ENCODE assay signal across 17 cellular contexts in genomic region chr15:79606831-79607355, GRCh38.
A peak's percentile ranks its signal among the peaks of the same experiment; 100 is the strongest.
DNase-seq lines count a peak whose midpoint lies in the region; TF ChIP-seq lines count a peak whose summit lies in the region.
"Had no signal": no experiment of that assay in that cellular context is flagged by ENCODE, and none has a peak within 500 bp of the region (broad histone marks: within the 10 kb centered on the region; RNA-seq: fewer than 3 reads in every experiment).

No MANE protein-coding gene starts in this region.

- H3K27me3 Mint-ChIP-seq in osteocyte (ENCODE audit: unreplicated experiment): peaks cover 16% of the 10 kb centered on the region
- H3K27me3 Mint-ChIP-seq: CD4-positive, CD25-positive, alpha-beta regulatory T cell had no signal

- H3K79me2 ChIP-seq in mesendoderm (ENCODE audit: control insufficient read depth, insufficient read depth, low read length): no peaks in the 10 kb centered on the region

- H3K4me2 ChIP-seq in mesendoderm (ENCODE audit: low read length): no peak overlapping the region
- H3K4me2 ChIP-seq: A549, BLaER1 had no signal

- no peak overlapping the region for H4K5ac ChIP-seq in mesendoderm (ENCODE audit: low read length)

- no peaks in the 10 kb centered on the region for H3K27me3 ChIP-seq in esophagus muscularis mucosa
- no peaks in the 10 kb centered on the region for H3K27me3 ChIP-seq in mesendoderm (ENCODE audit: insufficient read depth, low read length, poor library complexity)
- H3K27me3 ChIP-seq: BE2C, BLaER1 had no signal

- TF ChIP-seq CTCF in esophagus muscularis mucosa (IDR thresholded peaks at IDR 0.05): no peak
- TF ChIP-seq CTCF in osteocyte (IDR thresholded peaks at IDR 0.05): no peak

- no peak for TF ChIP-seq POLR2A in esophagus muscularis mucosa (IDR thresholded peaks at IDR 0.05; ENCODE audit: low read depth)

- no peak overlapping the region for H2BK5ac ChIP-seq in mesendoderm (ENCODE audit: low read length)

- H3K4me1 ChIP-seq in esophagus muscularis mucosa: peaks cover 0 to 7% (median 0%) of the 10 kb centered on the region in 4 donors
- H3K4me1 ChIP-seq in mesendoderm (ENCODE audit: control insufficient read depth, low read depth, low read length): no peaks in the 10 kb centered on the region
- H3K4me1 ChIP-seq: A549, BE2C, BLaER1 had no signal

- H3K4me3 Mint-ChIP-seq in osteocyte (ENCODE audit: unreplicated experiment): no peak overlapping the region
- H3K4me3 Mint-ChIP-seq: CD14-positive monocyte; CD4-positive, alpha-beta memory T cell; CD4-positive, CD25-positive, alpha-beta regulatory T cell; CD8-positive, alpha-beta memory T cell had no signal

- H4K8ac ChIP-seq in mesendoderm (ENCODE audit: low read depth, low read length): no peak overlapping the region

- DNase-seq in D341Med (ENCODE audit: low spot score) (peak; percentile 3), esophagus muscularis mucosa (ENCODE audit: extremely low spot score) (peak; percentile 53), osteocyte (ENCODE audit: extremely low spot score, unreplicated experiment) (peak; percentile 62), mesendoderm (no peak), amygdala (lab: John Stamatoyannopoulos, UW) (no peak)
- DNase-seq: BE2C; C1 segment of cervical spinal cord; CD4-positive, alpha-beta memory T cell; CD4-positive, CD25-positive, alpha-beta regulatory T cell; CD8-positive, alpha-beta memory T cell; COR-L47; DMS79 treated with DMSO at 0.1 percent for 48 hours; GF-D8 had no signal

- H3K27ac ChIP-seq in esophagus muscularis mucosa (replicated peaks in 1 of 4) (no peak overlapping the region), mesendoderm (ENCODE audit: low read depth, low read length) (no peak overlapping the region)
- H3K27ac ChIP-seq: 22Rv1, A549, BLaER1 had no signal

- no peak for TF ChIP-seq EP300 in esophagus muscularis mucosa (IDR thresholded peaks at IDR 0.05)

- no peak overlapping the region for H3K4ac ChIP-seq in mesendoderm (ENCODE audit: low read depth, low read length)

- H3K4me3 ChIP-seq in esophagus muscularis mucosa (no peak overlapping the region), mesendoderm (ENCODE audit: low read length) (no peak overlapping the region)
- H3K4me3 ChIP-seq: A549, BLaER1 had no signal

- H3K9me3 Mint-ChIP-seq in osteocyte (ENCODE audit: unreplicated experiment): no peaks in the 10 kb centered on the region

- H3K36me3 ChIP-seq in esophagus muscularis mucosa (no peaks in the 10 kb centered on the region), mesendoderm (ENCODE audit: control insufficient read depth, insufficient read depth, low read length) (no peaks in the 10 kb centered on the region)
- H3K36me3 ChIP-seq: BE2C, BLaER1 had no signal

- 91% methylated on average over 5 of the region's 5 CpGs for WGBS in esophagus muscularis mucosa
- no CpG with 5 or more reads among the region's 5 CpGs for WGBS in mesendoderm (ENCODE audit: extremely low coverage, insufficient coverage, low lambda C conversion rate)

- no peaks in the 10 kb centered on the region for H3K9me3 ChIP-seq in esophagus muscularis mucosa
- H3K9me3 ChIP-seq: A549, BE2C, BLaER1 had no signal

- intact Hi-C loops in esophagus muscularis mucosa (cut with DNase I): no loop called here

- no peak overlapping the region for H3K9ac ChIP-seq in mesendoderm (ENCODE audit: low read length)
- H3K9ac ChIP-seq: BLaER1 had no signal

- no peak overlapping the region for H3K27ac Mint-ChIP-seq in osteocyte (ENCODE audit: unreplicated experiment)
- H3K27ac Mint-ChIP-seq: CD4-positive, CD25-positive, alpha-beta regulatory T cell; CD8-positive, alpha-beta memory T cell had no signal

- no peak overlapping the region for H2AK5ac ChIP-seq in mesendoderm (ENCODE audit: low read length)

- H2BK15ac ChIP-seq in mesendoderm (replicated peaks; ENCODE audit: low read depth): no peak overlapping the region

- no peaks in the 10 kb centered on the region for H3K36me3 Mint-ChIP-seq in osteocyte (ENCODE audit: unreplicated experiment)
- H3K36me3 Mint-ChIP-seq: CD14-positive monocyte; CD4-positive, alpha-beta memory T cell; CD4-positive, CD25-positive, alpha-beta regulatory T cell; CD8-positive, alpha-beta memory T cell had no signal

- H3K4me1 Mint-ChIP-seq in osteocyte (ENCODE audit: unreplicated experiment): no peaks in the 10 kb centered on the region
- H3K4me1 Mint-ChIP-seq: CD14-positive monocyte; CD4-positive, alpha-beta memory T cell; CD4-positive, CD25-positive, alpha-beta regulatory T cell; CD8-positive, alpha-beta memory T cell had no signal

- H2BK120ac ChIP-seq in mesendoderm (ENCODE audit: low read depth, low read length): no peak overlapping the region

- H3K79me1 ChIP-seq in mesendoderm (ENCODE audit: low read length): no peaks in the 10 kb centered on the region

- H3K18ac ChIP-seq in mesendoderm (ENCODE audit: low read length): no peak overlapping the region

- no peak overlapping the region for H3K23ac ChIP-seq in mesendoderm (ENCODE audit: low read length)

- no peak overlapping the region for H3K56ac ChIP-seq in mesendoderm (ENCODE audit: low read length)

Comparison
In these comparisons a context has a peak if more than half of its experiments do, and no peak if none do; other contexts are left out.
1. DNase-seq: peak in D341Med (single experiment), esophagus muscularis mucosa (single experiment) and osteocyte (single experiment); none in mesendoderm (single experiment) and amygdala (0 of 56).